13 cellular contexts compared by ENCODE assay signal in the genomic region with DNA sequence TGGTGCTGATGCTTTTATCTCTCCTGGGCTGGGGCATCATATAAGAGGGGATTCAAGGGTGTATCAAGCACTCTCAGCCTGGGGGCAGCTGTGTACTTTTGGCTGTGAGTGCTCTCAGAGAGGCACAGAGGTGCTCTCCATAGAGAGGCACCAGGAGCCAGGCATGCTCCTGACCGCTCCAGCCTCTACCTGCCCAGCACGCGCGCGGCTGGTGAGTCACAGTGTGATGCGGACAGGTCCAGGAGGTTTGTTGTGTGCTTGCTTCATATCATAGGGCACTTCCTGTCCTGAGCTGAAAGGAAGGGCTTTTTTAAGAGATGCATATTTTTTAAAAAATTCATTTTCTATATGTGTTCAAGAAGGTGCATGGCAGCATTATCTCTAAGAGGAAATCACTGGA.
A peak's percentile ranks its signal among the peaks of the same experiment; 100 is the strongest.
DNase-seq lines count a peak whose midpoint lies in the region; ATAC-seq and TF ChIP-seq lines count a peak whose summit lies in the region.
"Had no signal": no experiment of that assay in that cellular context is flagged by ENCODE, and none has a peak within 500 bp of the region (broad histone marks: within the 10 kb centered on the region; RNA-seq: fewer than 3 reads in every experiment).

No MANE protein-coding gene starts in this region.

- H3K4me3 Mint-ChIP-seq in MCF 10A (ENCODE audit: unreplicated experiment) (peak overlapping the region; percentile 82), osteocyte (ENCODE audit: unreplicated experiment) (no peak overlapping the region)
- H3K4me3 Mint-ChIP-seq: activated CD4-positive, alpha-beta memory T cell treated with anti-CD3 and anti-CD28 coated beads, Interleukin-2, amount 10 ng/mL, durations not matched to agents 7 days and 5 days; activated naive CD8-positive, alpha-beta T cell treated with anti-CD3 and anti-CD28 coated beads, Interleukin-2, amount 50 U/mL, for 24 hours; activated T-helper 1 cell treated with anti-CD3 and anti-CD28 coated beads, Interleukin-12 subunit alpha, Interleukin-12 subunit beta, Interleukin-2, Interleukin-4 antibody, amounts not matched to agents 30 ng/mL and 10 ng/mL and 1 ng/mL, durations not matched to agents 14 hours and 24 hours and 36 hours; natural killer cell had no signal

- BruUV-seq in MCF 10A (replicated peaks; lab: Mats Ljungman, UMichigan), result no TSS peak

- H3K36me3 Mint-ChIP-seq in MCF 10A (ENCODE audit: insufficient read depth, unreplicated experiment), result peaks cover 13% of the 10 kb centered on the region
- H3K36me3 Mint-ChIP-seq in osteocyte (ENCODE audit: unreplicated experiment), result no peaks in the 10 kb centered on the region
- H3K36me3 Mint-ChIP-seq: natural killer cell had no signal

- TF ChIP-seq CTCF in MCF 10A (IDR thresholded peaks at IDR 0.05; ENCODE audit: unreplicated experiment) (no peak), osteocyte (IDR thresholded peaks at IDR 0.05) (no peak)

- CTCF ChIA-PET in MCF 10A (lab: Yijun Ruan, JAX), result interaction anchor here (0.6 to 4.2 kb wide), 12 partner anchors 11 to 438 kb away, joined by 3 to 47 read pairs (median 4); partner anchors contain the start of gene BCAR3

- H3K27me3 Mint-ChIP-seq in MCF 10A (ENCODE audit: insufficient read depth, unreplicated experiment) (no peaks in the 10 kb centered on the region), osteocyte (ENCODE audit: unreplicated experiment) (no peaks in the 10 kb centered on the region)
- H3K27me3 Mint-ChIP-seq: activated naive CD8-positive, alpha-beta T cell treated with anti-CD3 and anti-CD28 coated beads, Interleukin-2, amount 50 U/mL, for 24 hours had no signal

- peak; percentile 41 for DNase-seq in ELR (ENCODE audit: low read depth)
- peak; percentile 80 for DNase-seq in NCI-H128 (lab: John Stamatoyannopoulos, UW; ENCODE audit: unreplicated experiment)
- peak; percentile 91 for DNase-seq in MCF 10A (ENCODE audit: unreplicated experiment)
- DNase-seq in osteocyte (ENCODE audit: extremely low spot score, unreplicated experiment), result peak; percentile 51
- no peak for DNase-seq in NCI-H1105 treated with DMSO at 0.1 percent for 48 hours (lab: John Stamatoyannopoulos, UW)
- DNase-seq in foreskin melanocyte, result no peak
- DNase-seq: activated CD4-positive, alpha-beta memory T cell treated with anti-CD3 and anti-CD28 coated beads, Interleukin-2, amount 10 ng/mL, durations not matched to agents 7 days and 5 days; activated naive CD8-positive, alpha-beta T cell treated with anti-CD3 and anti-CD28 coated beads, Interleukin-2, amount 50 U/mL, for 24 hours; central memory CD4-positive, alpha-beta T cell; effector CD4-positive, alpha-beta T cell; natural killer cell had no signal

- H3K4me1 Mint-ChIP-seq in MCF 10A (ENCODE audit: insufficient read depth, unreplicated experiment), result peaks cover 58% of the 10 kb centered on the region
- H3K4me1 Mint-ChIP-seq in osteocyte (ENCODE audit: unreplicated experiment), result peaks cover 26% of the 10 kb centered on the region
- H3K4me1 Mint-ChIP-seq: activated CD4-positive, alpha-beta memory T cell treated with anti-CD3 and anti-CD28 coated beads, Interleukin-2, amount 10 ng/mL, durations not matched to agents 7 days and 5 days; activated naive CD8-positive, alpha-beta T cell treated with anti-CD3 and anti-CD28 coated beads, Interleukin-2, amount 50 U/mL, for 24 hours; natural killer cell had no signal

- peak overlapping the region; percentile 94 for H3K27ac Mint-ChIP-seq in MCF 10A (ENCODE audit: low read depth, unreplicated experiment)
- H3K27ac Mint-ChIP-seq in osteocyte (ENCODE audit: unreplicated experiment), result no peak overlapping the region
- H3K27ac Mint-ChIP-seq: activated CD4-positive, alpha-beta memory T cell treated with anti-CD3 and anti-CD28 coated beads, Interleukin-2, amount 10 ng/mL, durations not matched to agents 7 days and 5 days; activated naive CD8-positive, alpha-beta T cell treated with anti-CD3 and anti-CD28 coated beads, Interleukin-2, amount 50 U/mL, for 24 hours; activated T-helper 1 cell treated with anti-CD3 and anti-CD28 coated beads, Interleukin-12 subunit alpha, Interleukin-12 subunit beta, Interleukin-2, Interleukin-4 antibody, amounts not matched to agents 30 ng/mL and 10 ng/mL and 1 ng/mL, durations not matched to agents 14 hours and 24 hours and 36 hours; natural killer cell had no signal

- intact Hi-C loops in MCF 10A (cut with micrococcal nuclease), result loop anchor here (1.0 to 2.0 kb wide), 4 partner anchors 39 to 146 kb away; no protein-coding TSS in a partner anchor

- ATAC-seq in GM21619 (IDR thresholded peaks at IDR 0.05; ENCODE audit: unreplicated experiment), result no peak
- ATAC-seq: activated naive CD8-positive, alpha-beta T cell treated with anti-CD3 and anti-CD28 coated beads, Interleukin-2, amount 50 U/mL, for 24 hours; natural killer cell had no signal

- POLR2A ChIA-PET in MCF 10A (lab: Yijun Ruan, JAX), result interaction anchor here (0.7 to 8.9 kb wide), 31 partner anchors 8 to 432 kb away, joined by 3 to 113 read pairs (median 6); partner anchors contain the start of genes BCAR3, DNTTIP2 and DR1

- H3K9me3 Mint-ChIP-seq in MCF 10A (ENCODE audit: unreplicated experiment) (no peaks in the 10 kb centered on the region), osteocyte (ENCODE audit: unreplicated experiment) (no peaks in the 10 kb centered on the region)
- H3K9me3 Mint-ChIP-seq: activated naive CD8-positive, alpha-beta T cell treated with anti-CD3 and anti-CD28 coated beads, Interleukin-2, amount 50 U/mL, for 24 hours; activated T-helper 1 cell treated with anti-CD3 and anti-CD28 coated beads, Interleukin-12 subunit alpha, Interleukin-12 subunit beta, Interleukin-2, Interleukin-4 antibody, amounts not matched to agents 30 ng/mL and 10 ng/mL and 1 ng/mL, durations not matched to agents 14 hours and 24 hours and 36 hours had no signal

Comparison
In these comparisons a context has a peak if more than half of its experiments do, and no peak if none do; other contexts are left out.
1. DNase-seq: peak in ELR (single experiment), NCI-H128 (single experiment), MCF 10A (single experiment) and osteocyte (single experiment); none in NCI-H1105 treated with DMSO at 0.1 percent for 48 hours (single experiment) and foreskin melanocyte (single experiment).